ENCODE assay signal across 1 cellular context in the genomic region with DNA sequence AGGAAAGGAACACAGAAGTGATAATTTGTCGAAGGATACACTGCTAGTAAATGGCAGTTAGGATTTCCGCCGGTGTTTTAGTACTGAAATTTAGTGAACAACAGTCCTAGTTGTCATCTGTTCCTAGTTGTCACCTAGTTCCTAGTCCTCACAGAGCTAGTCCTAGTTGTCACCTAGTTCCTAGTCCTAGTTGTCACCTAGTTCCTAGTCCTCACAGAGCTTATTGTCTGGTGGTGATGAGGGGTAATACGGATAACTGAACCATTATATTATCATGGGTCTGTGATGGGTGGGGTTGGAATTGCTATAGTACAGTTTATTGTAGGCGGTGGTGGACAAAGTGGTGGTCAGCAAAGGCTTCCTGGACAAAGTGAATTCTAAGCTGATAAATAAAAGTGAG.
TF ChIP-seq lines count a peak whose summit lies in the region.

No MANE protein-coding gene starts in this region.

TF ChIP-seq in GM12878, 131 proteins besides CTCF, POLR2A, EP300 and RAD21:
- no peak for TF ChIP-seq SMAD5 (IDR thresholded peaks at IDR 0.05; ENCODE audit: low read depth)
